In genomic region chr21:41884501-41885030, GRCh38 we compare ENCODE assay signal across 23 cellular contexts.
"Had no signal": no experiment of that assay in that cellular context is flagged by ENCODE, and none has a peak within 500 bp of the region (broad histone marks: within the 10 kb centered on the region; RNA-seq: fewer than 3 reads in every experiment).

No MANE protein-coding gene starts in this region.

- H3K4me3 Mint-ChIP-seq: activated B cell treated with CpG ODN at 0.5 μM for 24 hours; activated CD4-positive, alpha-beta memory T cell treated with anti-CD3 and anti-CD28 coated beads, Interleukin-2, amount 10 ng/mL, durations not matched to agents 7 days and 5 days; activated CD4-positive, alpha-beta T cell treated with anti-CD3 and anti-CD28 coated beads, Interleukin-2, amount 10 ng/mL, durations not matched to agents 7 days and 5 days; activated naive CD4-positive, alpha-beta T cell treated with anti-CD3 and anti-CD28 coated beads for 36 hours; activated naive CD8-positive, alpha-beta T cell; activated T-helper 17 cell treated with anti-CD3 and anti-CD28 coated beads, Interleukin-2, amount 50 U/mL, for 72 hours; brain; central memory CD8-positive, alpha-beta T cell; T-helper 17 cell had no signal

- H3K27me3 Mint-ChIP-seq: activated B cell treated with CpG ODN at 0.5 μM for 24 hours; activated CD4-positive, alpha-beta memory T cell treated with anti-CD3 and anti-CD28 coated beads, Interleukin-2, amount 10 ng/mL, durations not matched to agents 7 days and 5 days; activated CD4-positive, alpha-beta T cell treated with anti-CD3 and anti-CD28 coated beads, Interleukin-2, amount 10 ng/mL, durations not matched to agents 7 days and 5 days; activated naive CD8-positive, alpha-beta T cell; activated T-helper 17 cell treated with anti-CD3 and anti-CD28 coated beads, Interleukin-2, amount 50 U/mL, for 72 hours; brain; central memory CD8-positive, alpha-beta T cell; T-helper 17 cell had no signal

- H3K36me3 Mint-ChIP-seq: brain had no signal

- H3K9me3 ChIP-seq: Peyer's patch, SJSA1 had no signal

- H3K27ac ChIP-seq: Peyer's patch, SJSA1 had no signal

- FAIRE-seq: astrocyte had no signal

- DNase-seq: activated B cell treated with CpG ODN at 0.5 μM for 24 hours; activated CD4-positive, alpha-beta memory T cell treated with anti-CD3 and anti-CD28 coated beads, Interleukin-2, amount 10 ng/mL, durations not matched to agents 7 days and 5 days; activated CD4-positive, alpha-beta T cell treated with anti-CD3 and anti-CD28 coated beads, Interleukin-2, amount 10 ng/mL, durations not matched to agents 7 days and 5 days; activated gamma-delta T cell; activated naive CD4-positive, alpha-beta T cell treated with anti-CD3 and anti-CD28 coated beads for 36 hours; activated T-cell treated with anti-CD3 and anti-CD28 coated beads for 4 hours; activated T-cell treated with anti-CD3 and anti-CD28 coated beads, Interleukin-2, amount 50 U/mL, for 48 hours; amygdala; NCI-H1105 treated with DMSO at 0.1 percent for 48 hours; NCI-H1436 treated with DMSO at 0.1 percent for 48 hours; NCI-H69; NK-92 treated with Interleukin-12 subunit alpha and Interleukin-12 subunit beta, amount 100 ng/mL, for 24 hours; Peyer's patch; SHP77; T-helper 17 cell; T-helper 9 cell had no signal

- ATAC-seq: activated T-helper 17 cell treated with anti-CD3 and anti-CD28 coated beads, Interleukin-2, amount 50 U/mL, for 72 hours; SK-N-SH treated with all-trans-retinoic acid at 6 μM for 48 hours; T-helper 17 cell had no signal

- H3K36me3 ChIP-seq: Peyer's patch had no signal

- H3K27me3 ChIP-seq: Peyer's patch, SJSA1 had no signal

- H3K27ac Mint-ChIP-seq: activated B cell treated with CpG ODN at 0.5 μM for 24 hours; activated CD4-positive, alpha-beta memory T cell treated with anti-CD3 and anti-CD28 coated beads, Interleukin-2, amount 10 ng/mL, durations not matched to agents 7 days and 5 days; activated CD4-positive, alpha-beta T cell treated with anti-CD3 and anti-CD28 coated beads, Interleukin-2, amount 10 ng/mL, durations not matched to agents 7 days and 5 days; activated naive CD4-positive, alpha-beta T cell treated with anti-CD3 and anti-CD28 coated beads for 36 hours; activated naive CD8-positive, alpha-beta T cell; activated T-helper 17 cell treated with anti-CD3 and anti-CD28 coated beads, Interleukin-2, amount 50 U/mL, for 72 hours; T-helper 17 cell had no signal

- H3K4me1 ChIP-seq: Peyer's patch, SJSA1 had no signal

- H3K9me3 Mint-ChIP-seq: activated B cell treated with CpG ODN at 0.5 μM for 24 hours; activated CD4-positive, alpha-beta memory T cell treated with anti-CD3 and anti-CD28 coated beads, Interleukin-2, amount 10 ng/mL, durations not matched to agents 7 days and 5 days; activated CD4-positive, alpha-beta T cell treated with anti-CD3 and anti-CD28 coated beads, Interleukin-2, amount 10 ng/mL, durations not matched to agents 7 days and 5 days; activated naive CD4-positive, alpha-beta T cell treated with anti-CD3 and anti-CD28 coated beads for 36 hours; activated T-helper 17 cell treated with anti-CD3 and anti-CD28 coated beads, Interleukin-2, amount 50 U/mL, for 72 hours; brain; central memory CD8-positive, alpha-beta T cell had no signal

- H3K4me3 ChIP-seq: Peyer's patch, SJSA1 had no signal

- H3K4me1 Mint-ChIP-seq: activated T-helper 17 cell treated with anti-CD3 and anti-CD28 coated beads, Interleukin-2, amount 50 U/mL, for 72 hours; central memory CD8-positive, alpha-beta T cell had no signal
